In genomic region chr6:157380779-157381561, GRCh38 we compare ENCODE assay signal across 8 cellular contexts. TPM values are rescaled to one million over a fixed set of nuclear protein-coding genes. Genes with fewer than 3 reads are reported as not detected.
A peak's percentile ranks its signal among the peaks of the same experiment; 100 is the strongest.
DNase-seq lines count a peak whose midpoint lies in the region; ATAC-seq and TF ChIP-seq lines count a peak whose summit lies in the region.

Gene ZDHHC14, plus strand, starts transcription at chr6:157381190.

- H3K27me3 Mint-ChIP-seq in brain = peaks cover 11% of the 10 kb centered on the region

- no peak for TF ChIP-seq CTCF in brain (conservative IDR thresholded peaks at IDR 0.05)

- ATAC-seq in HG02885 (IDR thresholded peaks at IDR 0.05; ENCODE audit: poor library complexity, unreplicated experiment) = peak; percentile 79

- no peaks in the 10 kb centered on the region for H3K36me3 Mint-ChIP-seq in brain

- H3K4me3 ChIP-seq in iPS-11a (ENCODE audit: low read depth, low read length) (peak within 1 kb of the TSS; percentile 71), skeletal muscle cell (ENCODE audit: low read depth, low read length) (peak within 1 kb of the TSS; percentile 93)

- H3K27ac Mint-ChIP-seq in brain = peak within 1 kb of the TSS; percentile 91 to 98 (median 95)

- H3K4me1 Mint-ChIP-seq in brain = peaks cover 40% of the 10 kb centered on the region

- no peaks in the 10 kb centered on the region for H3K9me3 Mint-ChIP-seq in brain

- peak within 1 kb of the TSS; percentile 88 to 93 (median 91) for H3K4me3 Mint-ChIP-seq in brain

- DNase-seq in NCI-H187 (lab: John Stamatoyannopoulos, UW) = peak; percentile 41 to 86
- DNase-seq in NCI-H187 treated with DMSO at 0.1 percent for 48 hours (lab: John Stamatoyannopoulos, UW) = no peak
- peak; percentile 53 to 63 for DNase-seq in NCI-H1930 (lab: John Stamatoyannopoulos, UW)
- peak; percentile 90 for DNase-seq in UCSD-AML1 (lab: John Stamatoyannopoulos, UW; ENCODE audit: unreplicated experiment)
- DNase-seq in skeletal muscle cell (ENCODE audit: low read depth) = peak; percentile 41

RNA-seq across cellular contexts. Expression of gene ZDHHC14, which starts in this region (rescaled TPM):
- polyA plus RNA-seq in brain (ENCODE audit: insufficient read depth, low read depth, low replicate concordance) = 15.6 TPM
